ENCODE assay signal across 17 cellular contexts in the genomic region with DNA sequence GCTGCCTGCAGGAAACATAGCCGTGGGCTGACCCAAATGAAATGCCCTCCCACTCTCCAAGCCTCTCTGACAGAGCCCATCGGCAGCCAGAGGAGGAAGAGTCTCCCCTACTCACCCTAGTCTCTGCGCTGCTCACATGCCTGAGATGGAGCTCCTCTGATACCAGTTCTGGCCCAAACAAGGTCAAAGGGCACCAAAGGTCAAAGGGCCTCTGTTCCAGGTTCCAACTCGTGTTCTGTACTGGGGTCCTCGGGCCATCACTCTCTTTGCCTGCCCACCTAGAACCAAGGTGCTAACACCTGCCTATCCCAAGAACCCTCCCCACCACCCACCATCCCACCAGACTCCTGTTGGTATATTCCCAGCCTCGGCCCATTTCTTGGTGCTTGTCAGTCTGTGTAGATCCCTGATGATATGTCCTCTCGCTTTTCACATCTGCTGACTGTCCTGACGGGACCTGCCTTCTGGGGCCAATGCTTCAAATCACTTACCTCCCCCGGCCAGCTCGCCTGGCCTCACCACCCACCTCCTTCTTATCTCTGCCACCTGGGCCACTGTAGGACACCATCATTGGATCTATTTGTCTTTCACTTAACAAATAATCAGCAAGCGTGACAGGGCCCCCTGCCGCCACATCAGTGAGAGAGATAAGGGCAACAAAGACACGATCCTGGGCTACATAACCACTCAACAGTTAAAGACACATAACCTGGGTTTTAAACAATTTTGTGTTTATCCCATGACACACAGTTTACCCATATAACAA.
DNase-seq lines count a peak whose midpoint lies in the region; ATAC-seq, FAIRE-seq and TF ChIP-seq lines count a peak whose summit lies in the region.
"Had no signal": no experiment of that assay in that cellular context is flagged by ENCODE, and none has a peak within 500 bp of the region (broad histone marks: within the 10 kb centered on the region; RNA-seq: fewer than 3 reads in every experiment).

No MANE protein-coding gene starts in this region.

- no peak overlapping the region for H3K4me3 ChIP-seq in K562
- no peak overlapping the region for H3K4me3 ChIP-seq in neuronal stem cell (ENCODE audit: low read length in 2 of 2)
- no peak overlapping the region for H3K4me3 ChIP-seq in stomach
- H3K4me3 ChIP-seq: BLaER1, HAP-1, PC-9, SJCRH30 had no signal

- TF ChIP-seq POLR2A in K562 (conservative IDR thresholded peaks at IDR 0.05) (no peak), stomach (IDR thresholded peaks at IDR 0.05) (no peak)

- WGBS in K562 (ENCODE audit: insufficient coverage, low coverage, missing lambda C conversion rate): 6% methylated on average over 13 of the region's 13 CpGs
- no CpG with 5 or more reads among the region's 13 CpGs for WGBS in neuronal stem cell (ENCODE audit: extremely low coverage in 2 of 2, insufficient read length in 2 of 2, insufficient replicate concordance in 1 of 2), 2 donors
- WGBS in stomach, 5 donors: 65 to 78% (median 68%) methylated on average over 11 to 13 of the region's 13 CpGs

- H3K79me1 ChIP-seq in neuronal stem cell (ENCODE audit: low read depth, low read length): no peaks in the 10 kb centered on the region

- CTCF ChIA-PET in K562 (lab: Yijun Ruan, JAX; ENCODE audit: low intra/inter-chr PET ratio): no interaction called here

- FAIRE-seq in K562 (lab: Jason Lieb, UNC): no peak

- TF ChIP-seq RAD21 in K562 (CRISPR knock-in tag; conservative IDR thresholded peaks at IDR 0.05 in 1 of 2, IDR thresholded peaks at IDR 0.05 in 1 of 2): no peak

- POLR2A ChIA-PET in K562 (lab: Yijun Ruan, JAX): interaction anchor here (0.6 kb wide), 1 partner anchor 266 kb away, joined by 3 read pairs; no protein-coding TSS in a partner anchor

- H2AFZ ChIP-seq in K562 (ENCODE audit: low read depth, low read length) (no peak overlapping the region), neuronal stem cell (ENCODE audit: low read length) (no peak overlapping the region)

- ATAC-seq in K562: no peak

- H3K9me1 ChIP-seq in K562 (ENCODE audit: control insufficient read depth, insufficient read depth, low read length): no peaks in the 10 kb centered on the region

- peak; percentile 45 for DNase-seq in NCI-H2029 (lab: John Stamatoyannopoulos, UW)
- no peak for DNase-seq in NCI-H2029 treated with DMSO at 0.1 percent for 48 hours (lab: John Stamatoyannopoulos, UW)
- DNase-seq in NCI-H146 (lab: John Stamatoyannopoulos, UW): peak; percentile 82
- peak in 3 of 4 experiments; percentile 8 to 26 (median 25) for DNase-seq in K562 (ENCODE audit: extremely low read depth in 1 of 4, low spot score in 3 of 4)
- no peak for DNase-seq in neuronal stem cell (ENCODE audit: low spot score)
- no peak for DNase-seq in stomach
- DNase-seq in ureter (ENCODE audit: low spot score): no peak
- DNase-seq in glomerular visceral epithelial cell (ENCODE audit: extremely low spot score): no peak
- DNase-seq: KG1, NCI-H1417 treated with DMSO at 0.1 percent for 48 hours, NCI-H2081 treated with DMSO at 0.1 percent for 48 hours, NCI-H2227 treated with DMSO at 0.1 percent for 48 hours, NCI-H69, PC-9, SJCRH30 had no signal

- H2AK5ac ChIP-seq in neuronal stem cell (ENCODE audit: low read depth, low read length): no peak overlapping the region

- H3K4me2 ChIP-seq in K562 (ENCODE audit: insufficient read depth, low read length) (no peak overlapping the region), neuronal stem cell (ENCODE audit: insufficient read depth, low read length, poor library complexity, severe bottlenecking) (no peak overlapping the region)
- H3K4me2 ChIP-seq: BLaER1, PC-9 had no signal

- no peaks in the 10 kb centered on the region; the same call in 1 of the 2 replicates for H4K20me1 ChIP-seq in K562 (replicated peaks; ENCODE audit: control insufficient read depth, insufficient read depth, low read length)
- H4K20me1 ChIP-seq: BLaER1 had no signal

- H2BK15ac ChIP-seq in neuronal stem cell (ENCODE audit: low read length): no peak overlapping the region

- no peak overlapping the region for H3K23ac ChIP-seq in neuronal stem cell (ENCODE audit: low read depth, low read length, poor library complexity)

- no peak overlapping the region for H3K14ac ChIP-seq in neuronal stem cell (ENCODE audit: low read length)

- H3K36me3 ChIP-seq in K562 (ENCODE audit: control insufficient read depth, insufficient read depth, low read length) (no peaks in the 10 kb centered on the region), neuronal stem cell (replicated peaks in 1 of 2; ENCODE audit: control insufficient read depth in 2 of 2, insufficient read depth in 2 of 2, low read length in 2 of 2) (peaks cover 0 to 15% of the 10 kb centered on the region in 2 donors), stomach (no peaks in the 10 kb centered on the region)
- H3K36me3 ChIP-seq: BLaER1, HAP-1, SJCRH30 had no signal

- H3K9ac ChIP-seq in K562 (ENCODE audit: insufficient read depth in 1 of 2, low read depth in 2 of 2, low read length in 2 of 2) (no peak overlapping the region), neuronal stem cell (ENCODE audit: low read depth, low read length, poor library complexity) (no peak overlapping the region)
- H3K9ac ChIP-seq: BLaER1 had no signal

- in situ Hi-C loops in K562 (cut with MboI): no loop called here

- H3K18ac ChIP-seq in neuronal stem cell (ENCODE audit: low read length): no peak overlapping the region

- H3K4ac ChIP-seq in neuronal stem cell (ENCODE audit: low read length): no peak overlapping the region

- H2BK120ac ChIP-seq in neuronal stem cell (ENCODE audit: low read depth, low read length): no peak overlapping the region

- H4K8ac ChIP-seq in neuronal stem cell (ENCODE audit: low read depth, low read length): no peak overlapping the region

- no peaks in the 10 kb centered on the region for H3K79me2 ChIP-seq in K562 (ENCODE audit: control insufficient read depth, insufficient read depth, low read length)

- H3K27ac ChIP-seq in K562 (ENCODE audit: extremely low read depth, low read depth, low read length) (no peak overlapping the region), neuronal stem cell (replicated peaks; ENCODE audit: low read length) (no peak overlapping the region), stomach (no peak overlapping the region)
- H3K27ac ChIP-seq: BLaER1, PC-9, SJCRH30 had no signal

- intact Hi-C loops in K562 (cut with micrococcal nuclease) (no loop called here), stomach (cut with DNase I; ENCODE audit: low total_unique reads) (no loop called here)

- H2BK5ac ChIP-seq in neuronal stem cell (ENCODE audit: low read length): no peak overlapping the region

- H3K9me3 ChIP-seq in K562 (replicated peaks; ENCODE audit: control insufficient read depth, insufficient read depth, low read depth, low read length): no peaks in the 10 kb centered on the region
- peaks cover 0 to 1% of the 10 kb centered on the region in 2 donors for H3K9me3 ChIP-seq in neuronal stem cell (replicated peaks in 1 of 2; ENCODE audit: control insufficient read depth in 2 of 2, insufficient read depth in 1 of 2, low read depth in 1 of 2, low read length in 2 of 2)
- no peaks in the 10 kb centered on the region for H3K9me3 ChIP-seq in stomach
- H3K9me3 ChIP-seq: BLaER1, HAP-1, SJCRH30 had no signal

- peak overlapping the region; percentile 10 for H2BK12ac ChIP-seq in neuronal stem cell (ENCODE audit: low read length)

- TF ChIP-seq EP300 in K562 (IDR thresholded peaks at IDR 0.05; ENCODE audit: low read length) (no peak), stomach (IDR thresholded peaks at IDR 0.05) (no peak)

- no peak overlapping the region for H4K91ac ChIP-seq in neuronal stem cell (ENCODE audit: low read depth, low read length, poor library complexity)

- H3K27me3 ChIP-seq in K562 (ENCODE audit: control insufficient read depth in 2 of 2, insufficient read depth in 2 of 2, low read length in 2 of 2) (peaks cover 16 to 42% of the 10 kb centered on the region in 2 experiments; a peak in 3 of 5 replicates), neuronal stem cell (ENCODE audit: control insufficient read depth in 3 of 3, insufficient read depth in 3 of 3, low read depth in 1 of 3, low read length in 3 of 3) (no peaks in the 10 kb centered on the region), stomach (no peaks in the 10 kb centered on the region)
- H3K27me3 ChIP-seq: BLaER1 had no signal

- H3K4me1 ChIP-seq in K562 (replicated peaks in 1 of 2; ENCODE audit: control insufficient read depth in 2 of 2, insufficient read depth in 2 of 2, low read length in 2 of 2): no peaks in the 10 kb centered on the region; a peak in 2 of 5 replicates
- peaks cover 0 to 3% of the 10 kb centered on the region in 2 donors for H3K4me1 ChIP-seq in neuronal stem cell (ENCODE audit: control insufficient read depth in 2 of 2, insufficient read depth in 1 of 2, low read depth in 1 of 2, low read length in 2 of 2)
- H3K4me1 ChIP-seq in stomach: peaks cover 0 to 3% (median 0%) of the 10 kb centered on the region in 4 donors
- H3K4me1 ChIP-seq: HAP-1, SJCRH30 had no signal

- BruUV-seq in K562 (replicated peaks; lab: Mats Ljungman, UMichigan): no TSS peak

- TF ChIP-seq CTCF in K562 (IDR thresholded peaks at IDR 0.05 in 2 of 3, conservative IDR thresholded peaks at IDR 0.05 in 1 of 3; ENCODE audit: insufficient read depth in 2 of 3, low read depth in 1 of 3, low read length in 3 of 3) (no peak), stomach (IDR thresholded peaks at IDR 0.05) (no peak)

TF ChIP-seq in K562, 482 proteins besides CTCF, POLR2A, EP300 and RAD21 (continues in another document):
- TF ChIP-seq TAL1 (IDR thresholded peaks at IDR 0.05) (peak; percentile 29; the same call in 1 of the 2 replicates), EGR1 (conservative IDR thresholded peaks at IDR 0.05) (peak; percentile 33; the same call in 1 of the 2 replicates), SPI1 (IDR thresholded peaks at IDR 0.05; ENCODE audit: borderline replicate concordance, low read depth, low read length) (no peak), ELF4 (CRISPR knock-in tag; IDR thresholded peaks at IDR 0.05) (no peak), KAT7 (CRISPR knock-in tag; IDR thresholded peaks at IDR 0.05; ENCODE audit: borderline replicate concordance) (no peak), TCF7L2 (IDR thresholded peaks at IDR 0.05; ENCODE audit: low read depth, low read length) (no peak), SOX6 (IDR thresholded peaks at IDR 0.05) (0 out of 2 replicates have a peak, but pooled peaks have one; percentile 12), NR2C1 (IDR thresholded peaks at IDR 0.05) (peak; percentile 64), NR2C1 (tag; IDR thresholded peaks at IDR 0.05) (peak; percentile 73; the same call in 1 of the 2 replicates)
- TF ChIP-seq, protein P1, sequence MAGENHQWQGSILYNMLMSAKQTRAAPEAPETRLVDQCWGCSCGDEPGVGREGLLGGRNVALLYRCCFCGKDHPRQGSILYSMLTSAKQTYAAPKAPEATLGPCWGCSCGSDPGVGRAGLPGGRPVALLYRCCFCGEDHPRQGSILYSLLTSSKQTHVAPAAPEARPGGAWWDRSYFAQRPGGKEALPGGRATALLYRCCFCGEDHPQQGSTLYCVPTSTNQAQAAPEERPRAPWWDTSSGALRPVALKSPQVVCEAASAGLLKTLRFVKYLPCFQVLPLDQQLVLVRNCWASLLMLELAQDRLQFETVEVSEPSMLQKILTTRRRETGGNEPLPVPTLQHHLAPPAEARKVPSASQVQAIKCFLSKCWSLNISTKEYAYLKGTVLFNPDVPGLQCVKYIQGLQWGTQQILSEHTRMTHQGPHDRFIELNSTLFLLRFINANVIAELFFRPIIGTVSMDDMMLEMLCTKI (IDR thresholded peaks at IDR 0.05; ENCODE audit: partially characterized antibody): no peak

Comparison
In these comparisons a context has a peak if more than half of its experiments do, and no peak if none do; other contexts are left out.
1. DNase-seq: peak in NCI-H2029 (single experiment), NCI-H146 (single experiment) and K562 (3 of 4); none in NCI-H2029 treated with DMSO at 0.1 percent for 48 hours (single experiment), neuronal stem cell (single experiment), stomach (single experiment), ureter (single experiment) and glomerular visceral epithelial cell (single experiment).